In the genomic region with DNA sequence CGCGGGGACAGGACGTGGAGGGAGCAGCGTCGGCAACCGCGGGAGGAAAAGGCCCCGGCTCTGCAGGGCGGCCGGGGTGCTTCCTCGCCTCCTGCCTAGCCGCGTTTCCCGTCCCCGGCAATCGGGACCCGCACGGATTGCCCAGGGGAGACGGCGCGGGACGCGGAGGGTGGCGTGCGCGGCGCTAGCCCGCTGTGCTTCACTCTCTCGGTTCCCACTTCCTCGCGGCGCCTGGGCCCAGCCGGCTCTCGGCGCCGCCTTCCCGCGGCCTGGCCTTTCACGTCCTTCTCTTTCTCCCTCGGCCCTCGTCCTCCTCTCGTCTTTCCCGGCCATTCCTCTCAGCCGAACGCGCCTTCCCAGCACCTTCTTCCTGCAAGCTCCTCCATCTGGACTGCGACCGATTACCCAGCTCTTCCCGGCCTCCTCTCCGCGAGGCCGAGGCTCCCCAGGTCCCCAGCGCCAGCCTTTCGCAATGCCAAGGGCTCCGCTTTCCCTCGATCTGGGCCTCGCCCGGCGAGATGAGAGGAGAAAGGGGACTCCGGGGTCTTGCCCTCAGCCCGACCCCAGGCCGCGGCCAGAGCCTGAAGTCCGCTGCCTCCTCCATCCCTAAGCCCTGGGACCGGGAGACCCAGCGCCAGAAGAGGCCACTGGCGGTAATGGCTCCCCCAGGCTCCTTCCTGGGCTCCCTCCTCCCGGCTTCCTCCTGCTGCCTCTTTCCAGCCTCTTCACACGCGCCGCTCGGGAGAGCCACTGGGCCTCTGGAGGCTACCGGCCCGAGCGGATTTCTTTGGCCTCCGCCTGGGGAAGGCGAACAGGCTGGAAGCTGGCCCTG, we compare ENCODE assay signal across 1 cellular context.
A peak's percentile ranks its signal among the peaks of the same experiment; 100 is the strongest.
TF ChIP-seq lines count a peak whose summit lies in the region.

No MANE protein-coding gene starts in this region.

TF ChIP-seq in HepG2, 621 proteins besides CTCF, POLR2A, EP300 and RAD21 (continued from another document and continues in another):
- TF ChIP-seq, protein P1, sequence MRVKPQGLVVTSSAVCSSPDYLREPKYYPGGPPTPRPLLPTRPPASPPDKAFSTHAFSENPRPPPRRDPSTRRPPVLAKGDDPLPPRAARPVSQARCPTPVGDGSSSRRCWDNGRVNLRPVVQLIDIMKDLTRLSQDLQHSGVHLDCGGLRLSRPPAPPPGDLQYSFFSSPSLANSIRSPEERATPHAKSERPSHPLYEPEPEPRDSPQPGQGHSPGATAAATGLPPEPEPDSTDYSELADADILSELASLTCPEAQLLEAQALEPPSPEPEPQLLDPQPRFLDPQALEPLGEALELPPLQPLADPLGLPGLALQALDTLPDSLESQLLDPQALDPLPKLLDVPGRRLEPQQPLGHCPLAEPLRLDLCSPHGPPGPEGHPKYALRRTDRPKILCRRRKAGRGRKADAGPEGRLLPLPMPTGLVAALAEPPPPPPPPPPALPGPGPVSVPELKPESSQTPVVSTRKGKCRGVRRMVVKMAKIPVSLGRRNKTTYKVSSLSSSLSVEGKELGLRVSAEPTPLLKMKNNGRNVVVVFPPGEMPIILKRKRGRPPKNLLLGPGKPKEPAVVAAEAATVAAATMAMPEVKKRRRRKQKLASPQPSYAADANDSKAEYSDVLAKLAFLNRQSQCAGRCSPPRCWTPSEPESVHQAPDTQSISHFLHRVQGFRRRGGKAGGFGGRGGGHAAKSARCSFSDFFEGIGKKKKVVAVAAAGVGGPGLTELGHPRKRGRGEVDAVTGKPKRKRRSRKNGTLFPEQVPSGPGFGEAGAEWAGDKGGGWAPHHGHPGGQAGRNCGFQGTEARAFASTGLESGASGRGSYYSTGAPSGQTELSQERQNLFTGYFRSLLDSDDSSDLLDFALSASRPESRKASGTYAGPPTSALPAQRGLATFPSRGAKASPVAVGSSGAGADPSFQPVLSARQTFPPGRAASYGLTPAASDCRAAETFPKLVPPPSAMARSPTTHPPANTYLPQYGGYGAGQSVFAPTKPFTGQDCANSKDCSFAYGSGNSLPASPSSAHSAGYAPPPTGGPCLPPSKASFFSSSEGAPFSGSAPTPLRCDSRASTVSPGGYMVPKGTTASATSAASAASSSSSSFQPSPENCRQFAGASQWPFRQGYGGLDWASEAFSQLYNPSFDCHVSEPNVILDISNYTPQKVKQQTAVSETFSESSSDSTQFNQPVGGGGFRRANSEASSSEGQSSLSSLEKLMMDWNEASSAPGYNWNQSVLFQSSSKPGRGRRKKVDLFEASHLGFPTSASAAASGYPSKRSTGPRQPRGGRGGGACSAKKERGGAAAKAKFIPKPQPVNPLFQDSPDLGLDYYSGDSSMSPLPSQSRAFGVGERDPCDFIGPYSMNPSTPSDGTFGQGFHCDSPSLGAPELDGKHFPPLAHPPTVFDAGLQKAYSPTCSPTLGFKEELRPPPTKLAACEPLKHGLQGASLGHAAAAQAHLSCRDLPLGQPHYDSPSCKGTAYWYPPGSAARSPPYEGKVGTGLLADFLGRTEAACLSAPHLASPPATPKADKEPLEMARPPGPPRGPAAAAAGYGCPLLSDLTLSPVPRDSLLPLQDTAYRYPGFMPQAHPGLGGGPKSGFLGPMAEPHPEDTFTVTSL (CRISPR knock-in tag; IDR thresholded peaks at IDR 0.05; ENCODE audit: borderline replicate concordance) = no peak
- TF ChIP-seq SIX4 (CRISPR knock-in tag; IDR thresholded peaks at IDR 0.05) = no peak
- no peak for TF ChIP-seq ZNF496 (CRISPR knock-in tag; IDR thresholded peaks at IDR 0.05; ENCODE audit: insufficient replicate concordance)
- TF ChIP-seq NFIB (CRISPR knock-in tag; IDR thresholded peaks at IDR 0.05; ENCODE audit: borderline replicate concordance) = no peak
- TF ChIP-seq SCMH1 (CRISPR knock-in tag; IDR thresholded peaks at IDR 0.05; ENCODE audit: borderline replicate concordance) = no peak
- no peak for TF ChIP-seq PAF1 (CRISPR knock-in tag; IDR thresholded peaks at IDR 0.05)
- no peak for TF ChIP-seq ZNF674 (CRISPR knock-in tag; IDR thresholded peaks at IDR 0.05; ENCODE audit: low read depth)
- TF ChIP-seq ZNF264 (CRISPR knock-in tag; IDR thresholded peaks at IDR 0.05) = peak; percentile 58; the same call in 1 of the 2 replicates
- no peak for TF ChIP-seq HMG20A (CRISPR knock-in tag; IDR thresholded peaks at IDR 0.05; ENCODE audit: borderline replicate concordance)
- 0 out of 2 replicates have a peak, but pooled peaks have one; percentile 62 for TF ChIP-seq PCBP1 (IDR thresholded peaks at IDR 0.05; ENCODE audit: borderline replicate concordance, low read depth, low read length)
- TF ChIP-seq MIER3 (CRISPR knock-in tag; IDR thresholded peaks at IDR 0.05; ENCODE audit: borderline replicate concordance) = no peak
- TF ChIP-seq, protein P2, sequence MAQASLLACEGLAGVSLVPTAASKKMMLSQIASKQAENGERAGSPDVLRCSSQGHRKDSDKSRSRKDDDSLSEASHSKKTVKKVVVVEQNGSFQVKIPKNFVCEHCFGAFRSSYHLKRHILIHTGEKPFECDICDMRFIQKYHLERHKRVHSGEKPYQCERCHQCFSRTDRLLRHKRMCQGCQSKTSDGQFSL (CRISPR knock-in tag; IDR thresholded peaks at IDR 0.05) = peak; percentile 45
- TF ChIP-seq MLLT10 (CRISPR knock-in tag; IDR thresholded peaks at IDR 0.05) = no peak; the same call in 1 of the 2 replicates
- TF ChIP-seq FOXK2 (IDR thresholded peaks at IDR 0.05) = no peak
- TF ChIP-seq, protein P3, sequence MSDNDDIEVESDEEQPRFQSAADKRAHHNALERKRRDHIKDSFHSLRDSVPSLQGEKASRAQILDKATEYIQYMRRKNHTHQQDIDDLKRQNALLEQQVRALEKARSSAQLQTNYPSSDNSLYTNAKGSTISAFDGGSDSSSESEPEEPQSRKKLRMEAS (IDR thresholded peaks at IDR 0.05) = peak; percentile 60
- peak; percentile 77; the same call in 1 of the 2 replicates for TF ChIP-seq NRL (CRISPR knock-in tag; IDR thresholded peaks at IDR 0.05; ENCODE audit: borderline replicate concordance)
- TF ChIP-seq CAMTA2 (CRISPR knock-in tag; IDR thresholded peaks at IDR 0.05; ENCODE audit: borderline replicate concordance) = no peak; the same call in 1 of the 2 replicates
- no peak for TF ChIP-seq SETDB1 (CRISPR knock-in tag; IDR thresholded peaks at IDR 0.05; ENCODE audit: borderline replicate concordance)
- TF ChIP-seq IKZF4 (CRISPR knock-in tag; IDR thresholded peaks at IDR 0.05; ENCODE audit: borderline replicate concordance, low read depth, not compliant biosample characterization) = no peak
- no peak for TF ChIP-seq ZBTB1 (CRISPR knock-in tag; IDR thresholded peaks at IDR 0.05; ENCODE audit: borderline replicate concordance)
- TF ChIP-seq SP2 (CRISPR knock-in tag; IDR thresholded peaks at IDR 0.05) = 0 out of 2 replicates have a peak, but pooled peaks have one; percentile 23
- TF ChIP-seq ZMYM2 (CRISPR knock-in tag; IDR thresholded peaks at IDR 0.05) = no peak
- TF ChIP-seq, protein P4, sequence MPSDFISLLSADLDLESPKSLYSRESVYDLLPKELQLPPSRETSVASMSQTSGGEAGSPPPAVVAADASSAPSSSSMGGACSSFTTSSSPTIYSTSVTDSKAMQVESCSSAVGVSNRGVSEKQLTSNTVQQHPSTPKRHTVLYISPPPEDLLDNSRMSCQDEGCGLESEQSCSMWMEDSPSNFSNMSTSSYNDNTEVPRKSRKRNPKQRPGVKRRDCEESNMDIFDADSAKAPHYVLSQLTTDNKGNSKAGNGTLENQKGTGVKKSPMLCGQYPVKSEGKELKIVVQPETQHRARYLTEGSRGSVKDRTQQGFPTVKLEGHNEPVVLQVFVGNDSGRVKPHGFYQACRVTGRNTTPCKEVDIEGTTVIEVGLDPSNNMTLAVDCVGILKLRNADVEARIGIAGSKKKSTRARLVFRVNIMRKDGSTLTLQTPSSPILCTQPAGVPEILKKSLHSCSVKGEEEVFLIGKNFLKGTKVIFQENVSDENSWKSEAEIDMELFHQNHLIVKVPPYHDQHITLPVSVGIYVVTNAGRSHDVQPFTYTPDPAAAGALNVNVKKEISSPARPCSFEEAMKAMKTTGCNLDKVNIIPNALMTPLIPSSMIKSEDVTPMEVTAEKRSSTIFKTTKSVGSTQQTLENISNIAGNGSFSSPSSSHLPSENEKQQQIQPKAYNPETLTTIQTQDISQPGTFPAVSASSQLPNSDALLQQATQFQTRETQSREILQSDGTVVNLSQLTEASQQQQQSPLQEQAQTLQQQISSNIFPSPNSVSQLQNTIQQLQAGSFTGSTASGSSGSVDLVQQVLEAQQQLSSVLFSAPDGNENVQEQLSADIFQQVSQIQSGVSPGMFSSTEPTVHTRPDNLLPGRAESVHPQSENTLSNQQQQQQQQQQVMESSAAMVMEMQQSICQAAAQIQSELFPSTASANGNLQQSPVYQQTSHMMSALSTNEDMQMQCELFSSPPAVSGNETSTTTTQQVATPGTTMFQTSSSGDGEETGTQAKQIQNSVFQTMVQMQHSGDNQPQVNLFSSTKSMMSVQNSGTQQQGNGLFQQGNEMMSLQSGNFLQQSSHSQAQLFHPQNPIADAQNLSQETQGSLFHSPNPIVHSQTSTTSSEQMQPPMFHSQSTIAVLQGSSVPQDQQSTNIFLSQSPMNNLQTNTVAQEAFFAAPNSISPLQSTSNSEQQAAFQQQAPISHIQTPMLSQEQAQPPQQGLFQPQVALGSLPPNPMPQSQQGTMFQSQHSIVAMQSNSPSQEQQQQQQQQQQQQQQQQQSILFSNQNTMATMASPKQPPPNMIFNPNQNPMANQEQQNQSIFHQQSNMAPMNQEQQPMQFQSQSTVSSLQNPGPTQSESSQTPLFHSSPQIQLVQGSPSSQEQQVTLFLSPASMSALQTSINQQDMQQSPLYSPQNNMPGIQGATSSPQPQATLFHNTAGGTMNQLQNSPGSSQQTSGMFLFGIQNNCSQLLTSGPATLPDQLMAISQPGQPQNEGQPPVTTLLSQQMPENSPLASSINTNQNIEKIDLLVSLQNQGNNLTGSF (CRISPR knock-in tag; IDR thresholded peaks at IDR 0.05) = peak; percentile 73
- TF ChIP-seq, protein P5, sequence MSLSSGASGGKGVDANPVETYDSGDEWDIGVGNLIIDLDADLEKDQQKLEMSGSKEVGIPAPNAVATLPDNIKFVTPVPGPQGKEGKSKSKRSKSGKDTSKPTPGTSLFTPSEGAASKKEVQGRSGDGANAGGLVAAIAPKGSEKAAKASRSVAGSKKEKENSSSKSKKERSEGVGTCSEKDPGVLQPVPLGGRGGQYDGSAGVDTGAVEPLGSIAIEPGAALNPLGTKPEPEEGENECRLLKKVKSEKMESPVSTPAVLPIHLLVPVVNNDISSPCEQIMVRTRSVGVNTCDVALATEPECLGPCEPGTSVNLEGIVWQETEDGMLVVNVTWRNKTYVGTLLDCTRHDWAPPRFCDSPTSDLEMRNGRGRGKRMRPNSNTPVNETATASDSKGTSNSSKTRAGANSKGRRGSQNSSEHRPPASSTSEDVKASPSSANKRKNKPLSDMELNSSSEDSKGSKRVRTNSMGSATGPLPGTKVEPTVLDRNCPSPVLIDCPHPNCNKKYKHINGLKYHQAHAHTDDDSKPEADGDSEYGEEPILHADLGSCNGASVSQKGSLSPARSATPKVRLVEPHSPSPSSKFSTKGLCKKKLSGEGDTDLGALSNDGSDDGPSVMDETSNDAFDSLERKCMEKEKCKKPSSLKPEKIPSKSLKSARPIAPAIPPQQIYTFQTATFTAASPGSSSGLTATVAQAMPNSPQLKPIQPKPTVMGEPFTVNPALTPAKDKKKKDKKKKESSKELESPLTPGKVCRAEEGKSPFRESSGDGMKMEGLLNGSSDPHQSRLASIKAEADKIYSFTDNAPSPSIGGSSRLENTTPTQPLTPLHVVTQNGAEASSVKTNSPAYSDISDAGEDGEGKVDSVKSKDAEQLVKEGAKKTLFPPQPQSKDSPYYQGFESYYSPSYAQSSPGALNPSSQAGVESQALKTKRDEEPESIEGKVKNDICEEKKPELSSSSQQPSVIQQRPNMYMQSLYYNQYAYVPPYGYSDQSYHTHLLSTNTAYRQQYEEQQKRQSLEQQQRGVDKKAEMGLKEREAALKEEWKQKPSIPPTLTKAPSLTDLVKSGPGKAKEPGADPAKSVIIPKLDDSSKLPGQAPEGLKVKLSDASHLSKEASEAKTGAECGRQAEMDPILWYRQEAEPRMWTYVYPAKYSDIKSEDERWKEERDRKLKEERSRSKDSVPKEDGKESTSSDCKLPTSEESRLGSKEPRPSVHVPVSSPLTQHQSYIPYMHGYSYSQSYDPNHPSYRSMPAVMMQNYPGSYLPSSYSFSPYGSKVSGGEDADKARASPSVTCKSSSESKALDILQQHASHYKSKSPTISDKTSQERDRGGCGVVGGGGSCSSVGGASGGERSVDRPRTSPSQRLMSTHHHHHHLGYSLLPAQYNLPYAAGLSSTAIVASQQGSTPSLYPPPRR (CRISPR knock-in tag; IDR thresholded peaks at IDR 0.05; ENCODE audit: borderline replicate concordance) = peak; percentile 45; the same call in 1 of the 2 replicates
- TF ChIP-seq ZSCAN12 (CRISPR knock-in tag; IDR thresholded peaks at IDR 0.05) = peak; percentile 81; the same call in 1 of the 2 replicates
- TF ChIP-seq, protein P6, sequence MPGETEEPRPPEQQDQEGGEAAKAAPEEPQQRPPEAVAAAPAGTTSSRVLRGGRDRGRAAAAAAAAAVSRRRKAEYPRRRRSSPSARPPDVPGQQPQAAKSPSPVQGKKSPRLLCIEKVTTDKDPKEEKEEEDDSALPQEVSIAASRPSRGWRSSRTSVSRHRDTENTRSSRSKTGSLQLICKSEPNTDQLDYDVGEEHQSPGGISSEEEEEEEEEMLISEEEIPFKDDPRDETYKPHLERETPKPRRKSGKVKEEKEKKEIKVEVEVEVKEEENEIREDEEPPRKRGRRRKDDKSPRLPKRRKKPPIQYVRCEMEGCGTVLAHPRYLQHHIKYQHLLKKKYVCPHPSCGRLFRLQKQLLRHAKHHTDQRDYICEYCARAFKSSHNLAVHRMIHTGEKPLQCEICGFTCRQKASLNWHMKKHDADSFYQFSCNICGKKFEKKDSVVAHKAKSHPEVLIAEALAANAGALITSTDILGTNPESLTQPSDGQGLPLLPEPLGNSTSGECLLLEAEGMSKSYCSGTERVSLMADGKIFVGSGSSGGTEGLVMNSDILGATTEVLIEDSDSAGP (CRISPR knock-in tag; IDR thresholded peaks at IDR 0.05; ENCODE audit: borderline replicate concordance) = peak; percentile 84
- peak; percentile 73; the same call in 1 of the 2 replicates for TF ChIP-seq ZNF709 (CRISPR knock-in tag; IDR thresholded peaks at IDR 0.05)
- TF ChIP-seq, protein P7, sequence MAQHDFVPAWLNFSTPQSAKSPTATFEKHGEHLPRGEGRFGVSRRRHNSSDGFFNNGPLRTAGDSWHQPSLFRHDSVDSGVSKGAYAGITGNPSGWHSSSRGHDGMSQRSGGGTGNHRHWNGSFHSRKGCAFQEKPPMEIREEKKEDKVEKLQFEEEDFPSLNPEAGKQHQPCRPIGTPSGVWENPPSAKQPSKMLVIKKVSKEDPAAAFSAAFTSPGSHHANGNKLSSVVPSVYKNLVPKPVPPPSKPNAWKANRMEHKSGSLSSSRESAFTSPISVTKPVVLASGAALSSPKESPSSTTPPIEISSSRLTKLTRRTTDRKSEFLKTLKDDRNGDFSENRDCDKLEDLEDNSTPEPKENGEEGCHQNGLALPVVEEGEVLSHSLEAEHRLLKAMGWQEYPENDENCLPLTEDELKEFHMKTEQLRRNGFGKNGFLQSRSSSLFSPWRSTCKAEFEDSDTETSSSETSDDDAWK (CRISPR knock-in tag; IDR thresholded peaks at IDR 0.05) = no peak
- TF ChIP-seq FIP1L1 (IDR thresholded peaks at IDR 0.05; ENCODE audit: borderline replicate concordance, insufficient read depth, low read depth, low read length) = no peak
- TF ChIP-seq HOXA5 (CRISPR knock-in tag; IDR thresholded peaks at IDR 0.05) = peak; percentile 41; the same call in 1 of the 2 replicates
- TF ChIP-seq MZF1 (CRISPR knock-in tag; IDR thresholded peaks at IDR 0.05; ENCODE audit: borderline replicate concordance) = no peak
- peak; percentile 80; the same call in 1 of the 2 replicates for TF ChIP-seq ZSCAN30 (CRISPR knock-in tag; IDR thresholded peaks at IDR 0.05)
- TF ChIP-seq MED8 (CRISPR knock-in tag; IDR thresholded peaks at IDR 0.05; ENCODE audit: insufficient replicate concordance) = no peak
- TF ChIP-seq ZNF749 (CRISPR knock-in tag; IDR thresholded peaks at IDR 0.05; ENCODE audit: borderline replicate concordance) = no peak
- TF ChIP-seq PITX1 (CRISPR knock-in tag; IDR thresholded peaks at IDR 0.05) = no peak
- no peak for TF ChIP-seq AKAP8 (CRISPR knock-in tag; IDR thresholded peaks at IDR 0.05)
- 0 out of 2 replicates have a peak, but pooled peaks have one; percentile 15 for TF ChIP-seq CBX5 (CRISPR knock-in tag; IDR thresholded peaks at IDR 0.05; ENCODE audit: borderline replicate concordance)
